Comparison of ENCODE assay signal across 24 cellular contexts in the genomic region with DNA sequence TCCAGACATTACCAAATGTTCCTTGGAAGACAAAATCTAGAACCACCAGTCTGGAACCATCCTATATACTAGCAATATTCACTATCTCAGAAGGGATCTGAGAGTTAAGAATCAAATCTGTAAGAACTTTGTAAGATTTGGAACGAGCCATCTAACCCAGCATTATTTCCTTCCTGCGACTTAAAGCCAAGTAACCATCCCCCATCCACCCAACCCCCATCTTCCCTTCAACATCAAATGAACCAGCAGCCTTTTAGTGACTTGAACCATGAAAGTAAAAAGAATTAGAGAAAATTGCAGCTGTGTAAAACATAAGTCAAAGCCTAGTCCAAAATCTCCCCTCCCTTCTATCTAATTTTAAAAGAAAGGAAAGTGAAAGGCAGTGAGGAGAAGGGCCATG. TPM values are rescaled to one million over a fixed set of nuclear protein-coding genes. Genes with fewer than 3 reads are reported as not detected.
DNase-seq lines count a peak whose midpoint lies in the region; ATAC-seq, FAIRE-seq and TF ChIP-seq lines count a peak whose summit lies in the region.
"Had no signal": no experiment of that assay in that cellular context is flagged by ENCODE, and none has a peak within 500 bp of the region (broad histone marks: within the 10 kb centered on the region; RNA-seq: fewer than 3 reads in every experiment).

No MANE protein-coding gene starts in this region.

- H3K36me3 Mint-ChIP-seq in CD14-positive monocyte: peaks cover 35 to 42% of the 10 kb centered on the region in 2 donors
- H3K36me3 Mint-ChIP-seq in T-helper 2 cell treated with Interferon-gamma antibody and Interleukin-4, amounts not matched to agents 5 μg/mL and 100 μg/mL, for 36 hours (ENCODE audit: low read depth): peaks cover 8% of the 10 kb centered on the region
- peaks cover 2% of the 10 kb centered on the region for H3K36me3 Mint-ChIP-seq in memory B cell

- peak; percentile 49 for FAIRE-seq in GM18507 (lab: Jason Lieb, UNC)
- FAIRE-seq: K562 had no signal

- H3K4me1 Mint-ChIP-seq in CD14-positive monocyte (peaks cover 76% of the 10 kb centered on the region), memory B cell (peaks cover 4% of the 10 kb centered on the region)
- peaks cover 33% of the 10 kb centered on the region for H3K4me1 Mint-ChIP-seq in T-helper 2 cell treated with Interferon-gamma antibody and Interleukin-4, amounts not matched to agents 5 μg/mL and 100 μg/mL, for 36 hours (ENCODE audit: low read depth)

- no peak for DNase-seq in CD14-positive monocyte (ENCODE audit: low spot score)
- DNase-seq in GM18507 (ENCODE audit: extremely low spot score, insufficient read length, low read depth): no peak
- DNase-seq in T-helper 2 cell treated with Interferon-gamma antibody and Interleukin-4, amounts not matched to agents 5 μg/mL and 100 μg/mL, for 36 hours (ENCODE audit: low spot score): no peak
- DNase-seq in memory B cell (ENCODE audit: low spot score in 2 of 2): no peak
- DNase-seq in HuH-7.5 (ENCODE audit: low spot score): no peak
- no peak for DNase-seq in iPS-NIHi7 (ENCODE audit: extremely low spot score)
- DNase-seq: ACHN, AML-193, Caco-2, DMS153, GDM1, MV-4-11, NCI-H1694 treated with DMSO at 0.1 percent for 48 hours, NCI-H2107, NCI-H2227 treated with DMSO at 0.1 percent for 48 hours, NCI-H510A treated with DMSO at 0.1 percent for 48 hours, NCI-H774, OCI-M1, SIG-M5 had no signal

- H3K9me3 Mint-ChIP-seq in CD14-positive monocyte: peaks cover 0 to 2% (median 0%) of the 10 kb centered on the region in 7 donors
- H3K9me3 Mint-ChIP-seq in T-helper 2 cell treated with Interferon-gamma antibody and Interleukin-4, amounts not matched to agents 5 μg/mL and 100 μg/mL, for 36 hours: no peaks in the 10 kb centered on the region
- H3K9me3 Mint-ChIP-seq in memory B cell: no peaks in the 10 kb centered on the region
- H3K9me3 Mint-ChIP-seq: GM23338 had no signal

- no peak for ATAC-seq in memory B cell (ENCODE audit: low read depth)
- no peak for ATAC-seq in GM21717 (IDR thresholded peaks at IDR 0.05; ENCODE audit: unreplicated experiment)
- ATAC-seq: GM23338, HCT116, K562, SK-N-SH treated with all-trans-retinoic acid at 6 μM for 48 hours had no signal

- intact Hi-C loops in CD14-positive monocyte (cut with micrococcal nuclease): no loop called here

- H3K4me3 Mint-ChIP-seq in CD14-positive monocyte: no peak overlapping the region
- H3K4me3 Mint-ChIP-seq in T-helper 2 cell treated with Interferon-gamma antibody and Interleukin-4, amounts not matched to agents 5 μg/mL and 100 μg/mL, for 36 hours: peak overlapping the region; percentile 46
- no peak overlapping the region for H3K4me3 Mint-ChIP-seq in memory B cell
- H3K4me3 Mint-ChIP-seq: GM23338 had no signal

- TF ChIP-seq CTCF in CD14-positive monocyte (IDR thresholded peaks at IDR 0.05): no peak

- peak overlapping the region; percentile 75 to 92 (median 84) for H3K27ac Mint-ChIP-seq in CD14-positive monocyte
- peak overlapping the region; percentile 28 for H3K27ac Mint-ChIP-seq in T-helper 2 cell treated with Interferon-gamma antibody and Interleukin-4, amounts not matched to agents 5 μg/mL and 100 μg/mL, for 36 hours
- peak overlapping the region; percentile 28 for H3K27ac Mint-ChIP-seq in memory B cell

- H3K27me3 Mint-ChIP-seq in CD14-positive monocyte (ENCODE audit: low read depth in 3 of 3): peaks cover 0 to 2% (median 2%) of the 10 kb centered on the region in 3 donors
- peaks cover 2% of the 10 kb centered on the region for H3K27me3 Mint-ChIP-seq in T-helper 2 cell treated with Interferon-gamma antibody and Interleukin-4, amounts not matched to agents 5 μg/mL and 100 μg/mL, for 36 hours (ENCODE audit: low read depth)
- H3K27me3 Mint-ChIP-seq in memory B cell: no peaks in the 10 kb centered on the region

RNA-seq across cellular contexts. Expression of a gene that starts 15.6 kb away (rescaled TPM):
- polyA plus RNA-seq in CD14-positive monocyte: 10 to 100 TPM; 79.5 to 92.8 TPM

Comparison
In these comparisons a context has a peak if more than half of its experiments do, and no peak if none do; other contexts are left out.
1. H3K27ac Mint-ChIP-seq: peak in every context shown above with its lines; median percentile 84 in CD14-positive monocyte; 28 in T-helper 2 cell treated with Interferon-gamma antibody and Interleukin-4, amounts not matched to agents 5 μg/mL and 100 μg/mL, for 36 hours; 28 in memory B cell.